In genomic region chr4:22531638-22532037, GRCh38 we compare ENCODE assay signal across 8 cellular contexts.
"Had no signal": no experiment of that assay in that cellular context is flagged by ENCODE, and none has a peak within 500 bp of the region (broad histone marks: within the 10 kb centered on the region; RNA-seq: fewer than 3 reads in every experiment).

No MANE protein-coding gene starts in this region.

- H3K27ac Mint-ChIP-seq: HFFc6, IgD-negative memory B cell had no signal

- H3K4me3 Mint-ChIP-seq: HFFc6, IgD-negative memory B cell had no signal

- H3K27me3 Mint-ChIP-seq: IgD-negative memory B cell had no signal

- H3K36me3 Mint-ChIP-seq: IgD-negative memory B cell had no signal

- DNase-seq: GOT3, H7, HFFc6 had no signal

- ATAC-seq: HCT116, HepG2 had no signal

- H3K36me3 ChIP-seq: HAP-1 had no signal

- H3K27ac ChIP-seq: HL-60 had no signal

- H3K4me3 ChIP-seq: HAP-1 had no signal
